Comparison of ENCODE assay signal across 1 cellular context in genomic region chr4:114026447-114026846, GRCh38.
TF ChIP-seq lines count a peak whose summit lies in the region.

No MANE protein-coding gene starts in this region.

TF ChIP-seq in HEK293, 187 proteins besides CTCF, POLR2A, EP300 and RAD21 (continued from another document):
- no peak for TF ChIP-seq ELK4 (IDR thresholded peaks at IDR 0.05; ENCODE audit: borderline replicate concordance, low read depth, low read length)
- TF ChIP-seq OSR2 (tag by site-specific recombination; IDR thresholded peaks at IDR 0.05) = peak; percentile 60; the same call in 1 of the 2 replicates
- TF ChIP-seq ZSCAN5A (tag by site-specific recombination; IDR thresholded peaks at IDR 0.05) = no peak
- no peak for TF ChIP-seq GLI2 (tag by site-specific recombination; IDR thresholded peaks at IDR 0.05; ENCODE audit: borderline replicate concordance, low read depth)
- peak; percentile 47; the same call in 1 of the 2 replicates for TF ChIP-seq ZNF362 (tag by site-specific recombination; IDR thresholded peaks at IDR 0.05)
- no peak for TF ChIP-seq ZFP37 (tag by site-specific recombination; IDR thresholded peaks at IDR 0.05)
- no peak for TF ChIP-seq ZNF18 (tag by site-specific recombination; IDR thresholded peaks at IDR 0.05)
- 0 out of 2 replicates have a peak, but pooled peaks have one; percentile 13 for TF ChIP-seq ZXDB (tag by site-specific recombination; IDR thresholded peaks at IDR 0.05)
- TF ChIP-seq GLIS1 (tag by site-specific recombination; IDR thresholded peaks at IDR 0.05) = no peak
- TF ChIP-seq MYNN (tag by site-specific recombination; IDR thresholded peaks at IDR 0.05; ENCODE audit: borderline replicate concordance) = no peak
- TF ChIP-seq ZNF639 (tag by site-specific recombination; IDR thresholded peaks at IDR 0.05) = no peak
- no peak for TF ChIP-seq ZNF366 (tag by site-specific recombination; conservative IDR thresholded peaks at IDR 0.05)
- no peak for TF ChIP-seq ZNF654 (tag by site-specific recombination; IDR thresholded peaks at IDR 0.05; ENCODE audit: low read depth)
- 0 out of 2 replicates have a peak, but pooled peaks have one; percentile 19 for TF ChIP-seq PATZ1 (tag by site-specific recombination; IDR thresholded peaks at IDR 0.05)
- TF ChIP-seq ZNF530 (tag by site-specific recombination; IDR thresholded peaks at IDR 0.05; ENCODE audit: low read depth) = no peak
- TF ChIP-seq ZNF626 (tag by site-specific recombination; IDR thresholded peaks at IDR 0.05) = no peak
- TF ChIP-seq KLF1 (tag by site-specific recombination; IDR thresholded peaks at IDR 0.05) = no peak
- no peak for TF ChIP-seq ZNF26 (tag by site-specific recombination; IDR thresholded peaks at IDR 0.05)
- peak; percentile 38; the same call in 1 of the 2 replicates for TF ChIP-seq FEZF1 (tag by site-specific recombination; IDR thresholded peaks at IDR 0.05)
- peak; percentile 29; the same call in 1 of the 2 replicates for TF ChIP-seq PRDM10 (tag by site-specific recombination; IDR thresholded peaks at IDR 0.05)
- no peak for TF ChIP-seq ZNF157 (tag by site-specific recombination; IDR thresholded peaks at IDR 0.05)
- TF ChIP-seq ZNF843 (tag by site-specific recombination; IDR thresholded peaks at IDR 0.05) = peak; percentile 67
- no peak for TF ChIP-seq ZNF529 (tag by site-specific recombination; IDR thresholded peaks at IDR 0.05; ENCODE audit: insufficient replicate concordance)
- no peak for TF ChIP-seq ZNF830 (tag by site-specific recombination; IDR thresholded peaks at IDR 0.05; ENCODE audit: low read depth)
- no peak for TF ChIP-seq ZNF239 (tag by site-specific recombination; IDR thresholded peaks at IDR 0.05)
- TF ChIP-seq ZNF837 (tag by site-specific recombination; IDR thresholded peaks at IDR 0.05) = no peak
- TF ChIP-seq ZNF76 (tag by site-specific recombination; IDR thresholded peaks at IDR 0.05; ENCODE audit: borderline replicate concordance, low read depth) = no peak
- TF ChIP-seq ZNF37A (tag by site-specific recombination; IDR thresholded peaks at IDR 0.05) = no peak
- no peak for TF ChIP-seq ZNF488 (tag by site-specific recombination; IDR thresholded peaks at IDR 0.05)
- no peak for TF ChIP-seq ZFP41 (tag by site-specific recombination; IDR thresholded peaks at IDR 0.05; ENCODE audit: borderline replicate concordance)
- peak; percentile 88 for TF ChIP-seq SP7 (tag by site-specific recombination; IDR thresholded peaks at IDR 0.05)
- no peak for TF ChIP-seq ZNF629 (tag by site-specific recombination; IDR thresholded peaks at IDR 0.05)
- TF ChIP-seq ZNF501 (tag by site-specific recombination; IDR thresholded peaks at IDR 0.05) = peak; percentile 39; the same call in 1 of the 2 replicates
- no peak for TF ChIP-seq ZNF280D (tag by site-specific recombination; IDR thresholded peaks at IDR 0.05)
- 0 out of 2 replicates have a peak, but pooled peaks have one; percentile 51 for TF ChIP-seq ZNF24 (tag by site-specific recombination; IDR thresholded peaks at IDR 0.05)
- TF ChIP-seq ZBTB17 (tag by site-specific recombination; IDR thresholded peaks at IDR 0.05) = peak; percentile 57
- no peak for TF ChIP-seq ZNF48 (tag by site-specific recombination; IDR thresholded peaks at IDR 0.05)
